In genomic region chr5:170774831-170775230, GRCh38 we compare ENCODE assay signal across 24 cellular contexts. TPM values are rescaled to one million over a fixed set of nuclear protein-coding genes. Genes with fewer than 3 reads are reported as not detected.
"Had no signal": no experiment of that assay in that cellular context is flagged by ENCODE, and none has a peak within 500 bp of the region (broad histone marks: within the 10 kb centered on the region; RNA-seq: fewer than 3 reads in every experiment).

No MANE protein-coding gene starts in this region.

- H3K27ac ChIP-seq: adrenal gland, ascending aorta, brain microvascular endothelial cell, dorsolateral prefrontal cortex, esophagus muscularis mucosa, left ventricle myocardium inferior, neural progenitor cell, sigmoid colon, testis, upper lobe of left lung had no signal

- H3K4me1 Mint-ChIP-seq: neural progenitor cell had no signal

- H3K27me3 ChIP-seq: adrenal gland, ascending aorta, brain microvascular endothelial cell, esophagus muscularis mucosa, neural progenitor cell, sigmoid colon, testis, upper lobe of left lung had no signal

- H3K9ac ChIP-seq: neural progenitor cell had no signal

- H3K36me3 ChIP-seq: adrenal gland, ascending aorta, brain microvascular endothelial cell, esophagus muscularis mucosa, left ventricle myocardium inferior, neural progenitor cell, sigmoid colon, upper lobe of left lung had no signal

- H3K36me3 Mint-ChIP-seq: activated naive CD8-positive, alpha-beta T cell; mesothelial cell of epicardium; naive thymus-derived CD8-positive, alpha-beta T cell; neural progenitor cell had no signal

- H3K27ac Mint-ChIP-seq: activated naive CD8-positive, alpha-beta T cell; effector memory CD8-positive, alpha-beta T cell; mesothelial cell of epicardium; naive thymus-derived CD8-positive, alpha-beta T cell; neural progenitor cell had no signal

- H3K4me3 ChIP-seq: adrenal gland, ascending aorta, dorsolateral prefrontal cortex, esophagus muscularis mucosa, left ventricle myocardium inferior, neural progenitor cell, sigmoid colon, smooth muscle cell, testis, upper lobe of left lung had no signal

- H3K4me1 ChIP-seq: adrenal gland, ascending aorta, esophagus muscularis mucosa, sigmoid colon, testis, upper lobe of left lung had no signal

- H3K4me2 ChIP-seq: neural progenitor cell, smooth muscle cell had no signal

- H3K9me3 ChIP-seq: adrenal gland, ascending aorta, esophagus muscularis mucosa, left ventricle myocardium inferior, sigmoid colon, testis, upper lobe of left lung had no signal

- H2AFZ ChIP-seq: neural progenitor cell had no signal

- ATAC-seq: effector memory CD8-positive, alpha-beta T cell; naive thymus-derived CD8-positive, alpha-beta T cell had no signal

- H3K4me3 Mint-ChIP-seq: activated naive CD8-positive, alpha-beta T cell; effector memory CD8-positive, alpha-beta T cell; mesothelial cell of epicardium; naive thymus-derived CD8-positive, alpha-beta T cell; neural progenitor cell had no signal

- DNase-seq: activated CD4-positive, alpha-beta T cell treated with anti-CD3 and anti-CD28 coated beads for 1 hour; activated gamma-delta T cell treated with Interleukin-2 at 50 U/mL for 16 hours; activated T-cell treated with anti-CD3 and anti-CD28 coated beads, Interleukin-2, amount 50 U/mL, for 1 hour; adrenal gland; brain microvascular endothelial cell; central memory CD4-positive, alpha-beta T cell; dorsolateral prefrontal cortex; effector memory CD8-positive, alpha-beta T cell; glutamatergic neuron; hippocampal formation; left ventricle myocardium inferior; naive thymus-derived CD8-positive, alpha-beta T cell; sigmoid colon; stimulated activated CD4-positive, alpha-beta T cell treated with anti-CD3 and anti-CD28 coated beads, Interleukin-15, amount 100 ng/mL, for 24 hours; stimulated activated naive CD4-positive, alpha-beta T cell; testis; upper lobe of left lung had no signal

- H3K9me3 Mint-ChIP-seq: effector memory CD8-positive, alpha-beta T cell; mesothelial cell of epicardium; naive thymus-derived CD8-positive, alpha-beta T cell; neural progenitor cell had no signal

RNA-seq across cellular contexts. Expression of gene GABRP, which starts 8.7 kb away (rescaled TPM):
- total RNA-seq: frontal cortex; naive thymus-derived CD8-positive, alpha-beta T cell; sigmoid colon; testis had no signal
- polyA plus RNA-seq: naive thymus-derived CD8-positive, alpha-beta T cell had no signal
